ENCODE assay signal across 15 cellular contexts in the genomic region with DNA sequence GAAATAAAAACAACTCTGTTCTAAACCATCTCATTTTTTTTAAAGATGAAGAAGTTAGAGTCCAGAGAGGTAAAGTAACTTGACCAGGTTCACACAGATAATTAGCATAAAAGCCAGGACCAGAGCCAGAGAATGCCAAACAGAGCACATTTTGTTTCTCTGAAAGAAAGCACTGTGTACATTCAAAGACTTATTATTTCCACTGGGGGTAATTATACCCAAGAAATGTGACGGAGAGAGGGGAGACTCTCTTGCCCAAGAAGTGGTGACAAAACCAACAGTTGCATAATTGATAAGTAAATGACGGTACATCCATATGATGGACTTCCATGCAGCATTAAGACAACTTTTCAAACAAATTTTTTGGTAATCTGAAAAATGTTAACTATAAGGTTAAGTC.
A peak's percentile ranks its signal among the peaks of the same experiment; 100 is the strongest.
DNase-seq lines count a peak whose midpoint lies in the region; ATAC-seq lines count a peak whose summit lies in the region.
"Had no signal": no experiment of that assay in that cellular context is flagged by ENCODE, and none has a peak within 500 bp of the region (broad histone marks: within the 10 kb centered on the region; RNA-seq: fewer than 3 reads in every experiment).

No MANE protein-coding gene starts in this region.

- peak overlapping the region; percentile 79 for H3K27ac Mint-ChIP-seq in activated T-cell treated with anti-CD3 and anti-CD28 coated beads, Interleukin-2, amount 50 U/mL, for 72 hours
- peak overlapping the region; percentile 48 for H3K27ac Mint-ChIP-seq in activated T-helper 2 cell treated with anti-CD3 and anti-CD28 coated beads, Interferon-gamma antibody, Interleukin-2, Interleukin-4, amounts not matched to agents 10 μg/mL and 5 μg/mL and 100 μg/mL, durations not matched to agents 14 hours and 24 hours and 36 hours
- H3K27ac Mint-ChIP-seq: GM23338 had no signal

- H3K36me3 Mint-ChIP-seq in activated T-cell treated with anti-CD3 and anti-CD28 coated beads, Interleukin-2, amount 50 U/mL, for 72 hours (ENCODE audit: insufficient read depth in 2 of 2) = peaks cover 3% of the 10 kb centered on the region in 2 donors
- peaks cover 34% of the 10 kb centered on the region for H3K36me3 Mint-ChIP-seq in activated T-helper 2 cell treated with anti-CD3 and anti-CD28 coated beads, Interferon-gamma antibody, Interleukin-2, Interleukin-4, amounts not matched to agents 10 μg/mL and 5 μg/mL and 100 μg/mL, durations not matched to agents 14 hours and 24 hours and 36 hours (ENCODE audit: low read depth)

- H3K9me3 Mint-ChIP-seq in activated T-cell treated with anti-CD3 and anti-CD28 coated beads, Interleukin-2, amount 50 U/mL, for 72 hours = no peaks in the 10 kb centered on the region
- H3K9me3 Mint-ChIP-seq in activated T-helper 2 cell treated with anti-CD3 and anti-CD28 coated beads, Interferon-gamma antibody, Interleukin-2, Interleukin-4, amounts not matched to agents 10 μg/mL and 5 μg/mL and 100 μg/mL, durations not matched to agents 14 hours and 24 hours and 36 hours = no peaks in the 10 kb centered on the region
- H3K9me3 Mint-ChIP-seq: GM23338 had no signal

- no peaks in the 10 kb centered on the region for H3K27me3 Mint-ChIP-seq in activated T-cell treated with anti-CD3 and anti-CD28 coated beads, Interleukin-2, amount 50 U/mL, for 72 hours (ENCODE audit: low read depth)
- no peaks in the 10 kb centered on the region for H3K27me3 Mint-ChIP-seq in activated T-helper 2 cell treated with anti-CD3 and anti-CD28 coated beads, Interferon-gamma antibody, Interleukin-2, Interleukin-4, amounts not matched to agents 10 μg/mL and 5 μg/mL and 100 μg/mL, durations not matched to agents 14 hours and 24 hours and 36 hours (ENCODE audit: low read depth)

- DNase-seq in activated T-cell treated with anti-CD3 and anti-CD28 coated beads, Interleukin-2, amount 50 U/mL, for 72 hours = no peak
- no peak for DNase-seq in activated T-cell treated with anti-CD3 and anti-CD28 coated beads for 4 hours
- DNase-seq in NOMO-1 (lab: John Stamatoyannopoulos, UW; ENCODE audit: unreplicated experiment in 2 of 2) = peak; percentile 54 to 76
- DNase-seq in activated T-helper 2 cell treated with anti-CD3 and anti-CD28 coated beads, Interferon-gamma antibody, Interleukin-2, Interleukin-4, amounts not matched to agents 10 μg/mL and 5 μg/mL and 100 μg/mL, durations not matched to agents 14 hours and 24 hours and 36 hours (ENCODE audit: low spot score) = no peak
- peak; percentile 82 for DNase-seq in pons (ENCODE audit: low spot score)
- no peak for DNase-seq in effector CD8-positive, alpha-beta T cell (lab: John Stamatoyannopoulos, UW)
- DNase-seq in COR-L47 (lab: John Stamatoyannopoulos, UW) = no peak
- no peak for DNase-seq in NCI-H524 treated with DMSO at 0.1 percent for 48 hours (lab: John Stamatoyannopoulos, UW)
- DNase-seq: amniotic stem cell; EL; NCI-H2081; NCI-H748 treated with DMSO at 0.1 percent for 48 hours; retina; stimulated activated CD4-positive, alpha-beta T cell treated with anti-CD3 and anti-CD28 coated beads, Interleukin-1b, Interleukin-23, amount 100 ng/mL, for 48 hours had no signal

- H3K4me1 Mint-ChIP-seq in activated T-cell treated with anti-CD3 and anti-CD28 coated beads, Interleukin-2, amount 50 U/mL, for 72 hours (ENCODE audit: low read depth) = peaks cover 91% of the 10 kb centered on the region
- peaks cover 66% of the 10 kb centered on the region for H3K4me1 Mint-ChIP-seq in activated T-helper 2 cell treated with anti-CD3 and anti-CD28 coated beads, Interferon-gamma antibody, Interleukin-2, Interleukin-4, amounts not matched to agents 10 μg/mL and 5 μg/mL and 100 μg/mL, durations not matched to agents 14 hours and 24 hours and 36 hours (ENCODE audit: low read depth)

- peak overlapping the region; percentile 69 to 94 for H3K4me3 Mint-ChIP-seq in activated T-cell treated with anti-CD3 and anti-CD28 coated beads, Interleukin-2, amount 50 U/mL, for 72 hours
- peak overlapping the region; percentile 73 for H3K4me3 Mint-ChIP-seq in activated T-helper 2 cell treated with anti-CD3 and anti-CD28 coated beads, Interferon-gamma antibody, Interleukin-2, Interleukin-4, amounts not matched to agents 10 μg/mL and 5 μg/mL and 100 μg/mL, durations not matched to agents 14 hours and 24 hours and 36 hours (ENCODE audit: low read depth)
- H3K4me3 Mint-ChIP-seq: GM23338 had no signal

- intact Hi-C loops in activated T-helper 2 cell treated with anti-CD3 and anti-CD28 coated beads, Interferon-gamma antibody, Interleukin-2, Interleukin-4, amounts not matched to agents 10 μg/mL and 5 μg/mL and 100 μg/mL, durations not matched to agents 14 hours and 24 hours and 36 hours (cut with micrococcal nuclease) = loop anchor here (10.0 kb wide), 1 partner anchor 597 kb away; a partner anchor contains a TSS

- no peak for ATAC-seq in activated T-cell treated with anti-CD3 and anti-CD28 coated beads, Interleukin-2, amount 50 U/mL, for 72 hours (replicated peaks in 1 of 2)
- ATAC-seq: GM23338 had no signal

Comparison
In these comparisons a context has a peak if more than half of its experiments do, and no peak if none do; other contexts are left out.
1. DNase-seq: peak in NOMO-1 (2 of 2) and pons (single experiment); none in activated T-cell treated with anti-CD3 and anti-CD28 coated beads, Interleukin-2, amount 50 U/mL, for 72 hours (0 of 2), activated T-cell treated with anti-CD3 and anti-CD28 coated beads for 4 hours (single experiment), activated T-helper 2 cell treated with anti-CD3 and anti-CD28 coated beads, Interferon-gamma antibody, Interleukin-2, Interleukin-4, amounts not matched to agents 10 μg/mL and 5 μg/mL and 100 μg/mL, durations not matched to agents 14 hours and 24 hours and 36 hours (single experiment), effector CD8-positive, alpha-beta T cell (single experiment), COR-L47 (single experiment) and NCI-H524 treated with DMSO at 0.1 percent for 48 hours (single experiment).